ENCODE assay signal across 9 cellular contexts in the genomic region with DNA sequence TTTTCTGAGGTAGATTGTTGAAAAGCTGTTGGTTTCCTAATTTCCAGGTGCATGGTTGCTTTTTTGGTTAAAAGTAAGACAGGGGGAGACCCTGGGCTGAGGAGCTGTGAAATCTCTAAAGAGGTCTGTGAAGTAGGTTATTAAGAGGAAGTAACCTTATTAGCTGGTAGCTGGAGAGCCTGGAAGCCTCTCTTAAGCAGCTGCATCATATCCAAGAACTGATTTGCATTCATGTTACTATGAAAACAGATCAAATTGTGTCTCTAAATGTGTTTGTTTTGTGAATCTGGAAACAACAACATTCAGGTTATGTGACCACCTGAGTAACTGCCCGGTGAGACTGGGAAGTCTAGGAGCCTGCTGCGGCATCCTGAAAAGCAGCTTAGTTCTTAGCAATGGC. TPM values are rescaled to one million over a fixed set of nuclear protein-coding genes. Genes with fewer than 3 reads are reported as not detected.
DNase-seq lines count a peak whose midpoint lies in the region; ATAC-seq, FAIRE-seq and TF ChIP-seq lines count a peak whose summit lies in the region.
"Had no signal": no experiment of that assay in that cellular context is flagged by ENCODE, and none has a peak within 500 bp of the region (broad histone marks: within the 10 kb centered on the region; RNA-seq: fewer than 3 reads in every experiment).

No MANE protein-coding gene starts in this region.

- H3K4me3 Mint-ChIP-seq in effector memory CD8-positive, alpha-beta T cell = no peak overlapping the region
- no peak overlapping the region for H3K4me3 Mint-ChIP-seq in activated CD4-positive, alpha-beta T cell treated with anti-CD3 and anti-CD28 coated beads for 36 hours

- H3K79me2 ChIP-seq in HepG2 (ENCODE audit: insufficient read depth, low read length) = no peaks in the 10 kb centered on the region

- H3K36me3 Mint-ChIP-seq in effector memory CD8-positive, alpha-beta T cell (ENCODE audit: insufficient read depth) = no peaks in the 10 kb centered on the region
- no peaks in the 10 kb centered on the region for H3K36me3 Mint-ChIP-seq in activated CD4-positive, alpha-beta T cell treated with anti-CD3 and anti-CD28 coated beads for 36 hours (ENCODE audit: low read depth)

- BruUV-seq in HepG2 (replicated peaks; lab: Mats Ljungman, UMichigan) = no TSS peak

- FAIRE-seq in HepG2 (lab: Jason Lieb, UNC) = no peak

- no peaks in the 10 kb centered on the region for H3K4me1 ChIP-seq in HepG2 (ENCODE audit: insufficient read depth, low read length)

- 100% methylated on average over 2 of the region's 2 CpGs for WGBS in HepG2 (ENCODE audit: low lambda C conversion rate)

- TF ChIP-seq EP300 in HepG2 (IDR thresholded peaks at IDR 0.05; ENCODE audit: low read depth in 2 of 2, low read length in 2 of 2) (no peak), HepG2 (CRISPR knock-in tag; IDR thresholded peaks at IDR 0.05; ENCODE audit: borderline replicate concordance) (no peak)

- H3K4me3 ChIP-seq in HepG2 (replicated peaks in 1 of 3; ENCODE audit: insufficient read depth in 1 of 3, low read depth in 2 of 3, low read length in 3 of 3) (no peak overlapping the region), H7 (ENCODE audit: insufficient read depth, low read depth, low read length) (no peak overlapping the region)
- H3K4me3 ChIP-seq: skin epidermis had no signal

- ATAC-seq in GM18502 (IDR thresholded peaks at IDR 0.05; ENCODE audit: poor library complexity, unreplicated experiment) (peak; percentile 93), GM21423 (IDR thresholded peaks at IDR 0.05; ENCODE audit: unreplicated experiment) (peak; percentile 87), HG03378 (IDR thresholded peaks at IDR 0.05; ENCODE audit: unreplicated experiment) (peak; percentile 72), HepG2 (no peak)
- no peak for ATAC-seq in effector memory CD8-positive, alpha-beta T cell (replicated peaks)
- ATAC-seq in activated CD4-positive, alpha-beta T cell treated with anti-CD3 and anti-CD28 coated beads for 36 hours = no peak

- in situ Hi-C loops in HepG2 (cut with HindIII; ENCODE audit: extremely low pct_ligation_motif_present, low pct_unique_long_range_greater_than_20kb) = no loop called here

- POLR2A ChIA-PET in RWPE1 (lab: Yijun Ruan, JAX; ENCODE audit: low non-redundant PET) (interaction anchor here (0.7 kb wide), 1 partner anchor 52 kb away, joined by 4 read pairs; no protein-coding TSS in a partner anchor), HepG2 (lab: Yijun Ruan, JAX) (no interaction called here)
- POLR2A ChIA-PET in activated CD4-positive, alpha-beta T cell treated with anti-CD3 and anti-CD28 coated beads for 36 hours (lab: Charles Lee) = no interaction called here

- no peak for TF ChIP-seq RAD21 in HepG2 (CRISPR knock-in tag; IDR thresholded peaks at IDR 0.05)

- no peaks in the 10 kb centered on the region for H3K27me3 Mint-ChIP-seq in effector memory CD8-positive, alpha-beta T cell
- no peaks in the 10 kb centered on the region for H3K27me3 Mint-ChIP-seq in activated CD4-positive, alpha-beta T cell treated with anti-CD3 and anti-CD28 coated beads for 36 hours

- CTCF ChIA-PET in RWPE1 (lab: Yijun Ruan, JAX) = no interaction called here
- CTCF ChIA-PET in activated CD4-positive, alpha-beta T cell treated with anti-CD3 and anti-CD28 coated beads for 36 hours (lab: Charles Lee) = interaction anchor here (0.5 to 3.5 kb wide), 3 partner anchors 9 to 80 kb away, joined by 3 to 21 read pairs (median 7); no protein-coding TSS in a partner anchor
- CTCF ChIA-PET in HepG2 (lab: Yijun Ruan, JAX; ENCODE audit: low intra/inter-chr PET ratio, low total read pairs) = no interaction called here

- H3K9ac ChIP-seq in HepG2 (ENCODE audit: insufficient read depth, low read depth, low read length) = no peak overlapping the region

- no peak overlapping the region for H3K4me2 ChIP-seq in HepG2 (ENCODE audit: low read depth, low read length)

- TF ChIP-seq CTCF in RWPE1 (conservative IDR thresholded peaks at IDR 0.05; ENCODE audit: low read depth) (no peak), HepG2 (CRISPR knock-in tag; IDR thresholded peaks at IDR 0.05) (no peak)

- H2AFZ ChIP-seq in HepG2 (ENCODE audit: low read length) = no peak overlapping the region

- no peak for DNase-seq in effector memory CD8-positive, alpha-beta T cell
- DNase-seq in RWPE1 (ENCODE audit: low spot score) (no peak), HepG2 (ENCODE audit: low spot score) (no peak), H7 (no peak)
- no peak for DNase-seq in activated CD4-positive, alpha-beta T cell treated with anti-CD3 and anti-CD28 coated beads for 36 hours

- peak overlapping the region; percentile 63 to 68 for H3K27ac Mint-ChIP-seq in effector memory CD8-positive, alpha-beta T cell
- H3K27ac Mint-ChIP-seq in activated CD4-positive, alpha-beta T cell treated with anti-CD3 and anti-CD28 coated beads for 36 hours = no peak overlapping the region

- no peak for TF ChIP-seq POLR2A in HepG2 (IDR thresholded peaks at IDR 0.05; ENCODE audit: insufficient read depth in 1 of 2, low read depth in 2 of 2, low read length in 2 of 2)

- H3K36me3 ChIP-seq in HepG2 (replicated peaks in 1 of 2; ENCODE audit: control insufficient read depth in 1 of 2, insufficient read depth in 2 of 2, low read length in 2 of 2) (no peaks in the 10 kb centered on the region), H7 (replicated peaks; ENCODE audit: control insufficient read depth, insufficient read depth, low read length) (no peaks in the 10 kb centered on the region)

- no peak overlapping the region for H3K27ac ChIP-seq in RWPE1
- H3K27ac ChIP-seq in HepG2 (ENCODE audit: extremely low read length, insufficient read depth, low read length) = no peak overlapping the region

- peaks cover 22 to 26% of the 10 kb centered on the region in 2 donors for H3K4me1 Mint-ChIP-seq in effector memory CD8-positive, alpha-beta T cell (ENCODE audit: low read depth in 2 of 2)
- peaks cover 27% of the 10 kb centered on the region for H3K4me1 Mint-ChIP-seq in activated CD4-positive, alpha-beta T cell treated with anti-CD3 and anti-CD28 coated beads for 36 hours

- intact Hi-C loops in activated CD4-positive, alpha-beta T cell treated with anti-CD3 and anti-CD28 coated beads for 36 hours (cut with DNase I, micrococcal nuclease) = no loop called here
- intact Hi-C loops in HepG2 (cut with micrococcal nuclease; ENCODE audit: unreplicated experiment) = no loop called here

- H4K20me1 ChIP-seq in HepG2 (ENCODE audit: insufficient read depth, low read length) = no peaks in the 10 kb centered on the region

- H3K9me3 ChIP-seq in HepG2 (ENCODE audit: low read length) = no peaks in the 10 kb centered on the region

- no peaks in the 10 kb centered on the region for H3K9me3 Mint-ChIP-seq in effector memory CD8-positive, alpha-beta T cell
- H3K9me3 Mint-ChIP-seq in activated CD4-positive, alpha-beta T cell treated with anti-CD3 and anti-CD28 coated beads for 36 hours (ENCODE audit: low read depth) = no peaks in the 10 kb centered on the region

- no peaks in the 10 kb centered on the region for H3K27me3 ChIP-seq in HepG2 (ENCODE audit: control insufficient read depth in 1 of 2, insufficient read depth in 2 of 2, low read length in 2 of 2)
- no peaks in the 10 kb centered on the region for H3K27me3 ChIP-seq in H7 (ENCODE audit: control insufficient read depth, insufficient read depth, low read length)

TF ChIP-seq in HepG2, 621 proteins besides CTCF, POLR2A, EP300 and RAD21 (continues in another document):
- TF ChIP-seq KMT2B (CRISPR knock-in tag; IDR thresholded peaks at IDR 0.05) (no peak), SIN3A (IDR thresholded peaks at IDR 0.05; ENCODE audit: borderline replicate concordance, low read depth, low read length) (no peak), GPN1 (CRISPR knock-in tag; IDR thresholded peaks at IDR 0.05; ENCODE audit: borderline replicate concordance) (no peak), ZFP41 (CRISPR knock-in tag; IDR thresholded peaks at IDR 0.05; ENCODE audit: borderline replicate concordance) (no peak), ZNF451 (CRISPR knock-in tag; IDR thresholded peaks at IDR 0.05) (no peak)
- TF ChIP-seq, protein P1, sequence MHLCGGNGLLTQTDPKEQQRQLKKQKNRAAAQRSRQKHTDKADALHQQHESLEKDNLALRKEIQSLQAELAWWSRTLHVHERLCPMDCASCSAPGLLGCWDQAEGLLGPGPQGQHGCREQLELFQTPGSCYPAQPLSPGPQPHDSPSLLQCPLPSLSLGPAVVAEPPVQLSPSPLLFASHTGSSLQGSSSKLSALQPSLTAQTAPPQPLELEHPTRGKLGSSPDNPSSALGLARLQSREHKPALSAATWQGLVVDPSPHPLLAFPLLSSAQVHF (CRISPR knock-in tag; IDR thresholded peaks at IDR 0.05) = no peak

RNA-seq across cellular contexts. Expression of a gene that starts 54.1 kb away (rescaled TPM):
- 1 to 10 TPM; 6.1 to 6.2 TPM for total RNA-seq in activated CD4-positive, alpha-beta T cell treated with anti-CD3 and anti-CD28 coated beads for 36 hours
- total RNA-seq in HepG2 (2016; rRNA removed; fragmentation: Illumina TruSeq; extraction: Trizol) = 1.6 TPM in 2 replicates
- total RNA-seq in HepG2 (2016; cell fraction: cytosol; rRNA removed; fragmentation: Illumina TruSeq; extraction: Trizol; ENCODE audit: low read depth) = 2.0 and 2.5 TPM in 2 replicates
- 1.8 and 1.9 TPM in 2 replicates for total RNA-seq in HepG2 (2016; cell fraction: insoluble cytoplasmic fraction; rRNA removed; fragmentation: Illumina TruSeq; extraction: Trizol)
- total RNA-seq in HepG2 (2016; cell fraction: membrane; rRNA removed; fragmentation: Illumina TruSeq; extraction: Trizol) = 1.4 TPM in 2 replicates
- total RNA-seq in HepG2 (2016; cell fraction: nucleus; rRNA removed; fragmentation: Illumina TruSeq; extraction: Trizol) = 3.0 and 3.3 TPM in 2 replicates
- polyA plus RNA-seq in HepG2 (2011; rRNA removed) = 0.39 and 0.45 TPM in 2 replicates
- polyA plus RNA-seq in HepG2 (2011; cell fraction: cytosol; rRNA removed) = 0.25 and 0.41 TPM in 2 replicates
- 0.45 and 0.52 TPM in 2 replicates for polyA plus RNA-seq in HepG2 (2011; cell fraction: nucleus; rRNA removed)
- polyA plus RNA-seq in HepG2 (2012) = 0.28 and 0.37 TPM in 2 replicates
- polyA plus RNA-seq in HepG2 (2016; cell fraction: cytosol; fragmentation: Illumina TruSeq; extraction: Trizol; ENCODE audit: low read depth) = 0.10 and 0.16 TPM in 2 replicates
- polyA plus RNA-seq in HepG2 (2016; cell fraction: insoluble cytoplasmic fraction; fragmentation: Illumina TruSeq; extraction: Trizol; ENCODE audit: low read depth) = 1.3 and 1.4 TPM in 2 replicates
- polyA plus RNA-seq in HepG2 (2016; cell fraction: membrane; fragmentation: Illumina TruSeq; extraction: Trizol; ENCODE audit: low read depth) = 0.26 and 0.31 TPM in 2 replicates
- polyA plus RNA-seq in HepG2 (2016; cell fraction: nucleus; fragmentation: Illumina TruSeq; extraction: Trizol; ENCODE audit: insufficient read depth, low read depth) = 1.0 and 1.2 TPM in 2 replicates
- 0.66 and 10.5 TPM in 2 replicates for polyA minus RNA-seq in HepG2 (2011; rRNA and poly(A)+ RNA removed; ENCODE audit: low replicate concordance)
- polyA minus RNA-seq in HepG2 (2011; cell fraction: cytosol; rRNA and poly(A)+ RNA removed) = 0.53 and 0.59 TPM in 2 replicates
- polyA minus RNA-seq in HepG2 (2011; cell fraction: nucleus; rRNA and poly(A)+ RNA removed) = 1.7 and 3.1 TPM in 2 replicates
- total RNA-seq in H7 (2014; rRNA removed; shearing (Covaris generic)) = 9.7 and 12.4 TPM in 2 replicates

Comparison
In these comparisons a context has a peak if more than half of its experiments do, and no peak if none do; other contexts are left out.
1. ATAC-seq: peak in GM18502 (single experiment), GM21423 (single experiment) and HG03378 (single experiment); none in effector memory CD8-positive, alpha-beta T cell (single experiment), activated CD4-positive, alpha-beta T cell treated with anti-CD3 and anti-CD28 coated beads for 36 hours (single experiment) and HepG2 (single experiment).